Comparison of ENCODE assay signal across 14 cellular contexts in the genomic region with DNA sequence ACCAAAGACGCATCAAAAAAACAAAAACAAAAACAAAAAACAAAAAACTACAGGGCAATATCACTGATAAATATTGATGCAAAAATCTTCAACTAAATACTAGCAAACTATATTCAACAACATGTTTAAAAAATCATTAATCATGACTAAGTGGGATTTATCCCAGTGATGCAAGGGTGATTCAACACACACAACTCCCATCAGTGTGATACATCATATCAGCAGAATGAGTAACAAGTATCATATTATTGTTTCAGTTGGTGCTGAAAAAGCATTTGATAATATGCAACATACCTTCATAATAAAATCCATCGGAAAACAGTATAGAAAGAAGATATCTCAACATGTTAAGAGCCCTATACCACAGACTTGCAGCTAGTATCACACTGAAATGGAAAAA.
A peak's percentile ranks its signal among the peaks of the same experiment; 100 is the strongest.
DNase-seq lines count a peak whose midpoint lies in the region; FAIRE-seq and TF ChIP-seq lines count a peak whose summit lies in the region.
"Had no signal": no experiment of that assay in that cellular context is flagged by ENCODE, and none has a peak within 500 bp of the region (broad histone marks: within the 10 kb centered on the region; RNA-seq: fewer than 3 reads in every experiment).

No MANE protein-coding gene starts in this region.

- no peak for FAIRE-seq in D721Med (lab: Jason Lieb, UNC)
- no peak for FAIRE-seq in GM12891 (lab: Jason Lieb, UNC)
- FAIRE-seq: A204.1, G401.6 had no signal

- TF ChIP-seq POLR2A in GM12891 (IDR thresholded peaks at IDR 0.05; ENCODE audit: low read depth, low read length), result no peak

- TF ChIP-seq CTCF in epithelial cell of esophagus (IDR thresholded peaks at IDR 0.05; ENCODE audit: insufficient read depth, low read depth, low read length, missing control alignments), result no peak
- no peak for TF ChIP-seq CTCF in D721Med (IDR thresholded peaks at IDR 0.05; ENCODE audit: insufficient read depth, missing control alignments)

- no peak overlapping the region for H3K4me3 ChIP-seq in epithelial cell of esophagus (ENCODE audit: low read length)

- DNase-seq in A172 (ENCODE audit: low spot score), result peak; percentile 24
- peak; percentile 0 for DNase-seq in HPDE6-E6E7 (ENCODE audit: extremely low spot score)
- peak; percentile 72 for DNase-seq in RKO (ENCODE audit: low spot score)
- peak; percentile 60 for DNase-seq in epithelial cell of esophagus (ENCODE audit: low read depth)
- DNase-seq in D721Med (ENCODE audit: insufficient read length, low spot score), result no peak
- no peak for DNase-seq in GM12891 (ENCODE audit: insufficient read length, low spot score)
- no peak for DNase-seq in kidney tubule cell (ENCODE audit: low spot score)
- DNase-seq: C1 segment of cervical spinal cord; Calu3; CD4-positive, alpha-beta T cell; DMS79; KG1 had no signal

TF ChIP-seq in GM12891, 5 proteins besides CTCF, POLR2A, EP300 and RAD21:
- TF ChIP-seq PAX5 (IDR thresholded peaks at IDR 0.05; ENCODE audit: insufficient read depth, low read length, severe bottlenecking) (no peak), POLR2AphosphoS5 (IDR thresholded peaks at IDR 0.05; ENCODE audit: low read depth, low read length) (no peak), POU2F2 (IDR thresholded peaks at IDR 0.05; ENCODE audit: low read depth, low read length) (no peak), SPI1 (IDR thresholded peaks at IDR 0.05; ENCODE audit: low read depth, low read length) (no peak), TAF1 (IDR thresholded peaks at IDR 0.05; ENCODE audit: low read depth, low read length) (no peak)

Comparison
In these comparisons a context has a peak if more than half of its experiments do, and no peak if none do; other contexts are left out.
1. DNase-seq: peak in A172 (single experiment), HPDE6-E6E7 (single experiment), RKO (single experiment) and epithelial cell of esophagus (single experiment); none in D721Med (single experiment), GM12891 (single experiment) and kidney tubule cell (single experiment).